Comparison of ENCODE assay signal across 8 cellular contexts in the genomic region with DNA sequence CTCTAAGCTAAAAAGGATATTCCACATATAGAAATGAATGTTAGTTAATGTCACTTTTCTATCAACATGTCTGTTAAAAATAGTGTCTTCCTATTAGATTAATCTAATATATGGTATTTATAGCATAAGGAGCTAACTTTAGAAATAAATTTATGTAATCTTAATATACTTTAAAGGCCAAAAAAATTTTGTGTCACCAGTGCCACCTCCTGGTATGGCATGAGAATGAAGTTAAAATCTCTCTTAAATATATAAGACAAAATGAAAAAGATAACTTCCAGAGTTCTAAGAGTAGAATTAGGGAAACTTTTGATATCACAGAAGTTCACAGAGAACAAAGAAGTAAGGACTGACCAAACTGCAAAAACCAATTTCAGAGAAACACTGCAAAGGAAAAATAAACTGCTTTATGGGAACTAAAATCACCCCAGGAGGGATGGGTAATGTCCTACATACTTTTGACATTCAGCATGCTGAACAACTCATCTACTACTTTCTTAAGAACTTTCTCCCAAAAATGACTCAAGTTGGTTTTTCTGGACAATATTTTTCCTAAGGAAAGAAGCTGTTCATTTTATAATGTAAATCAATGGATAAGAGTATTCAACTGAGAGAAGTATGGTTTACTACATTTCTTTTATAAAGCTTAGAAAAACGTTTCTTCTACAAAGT.
A peak's percentile ranks its signal among the peaks of the same experiment; 100 is the strongest.
DNase-seq lines count a peak whose midpoint lies in the region; ATAC-seq and TF ChIP-seq lines count a peak whose summit lies in the region.

No MANE protein-coding gene starts in this region.

- intact Hi-C loops in heart right ventricle (cut with DNase I) (loop anchor here in 6 of 10 donors (2.0 to 10.0 kb wide), 3 partner anchors 81 to 83 kb away; no protein-coding TSS in a partner anchor), Right ventricle myocardium superior (cut with DNase I) (no loop called here), transverse colon (cut with DNase I; ENCODE audit: low total_unique reads) (no loop called here)

- no peaks in the 10 kb centered on the region for H3K27me3 ChIP-seq in heart right ventricle
- no peaks in the 10 kb centered on the region for H3K27me3 ChIP-seq in transverse colon
- H3K27me3 ChIP-seq in suprapubic skin = no peaks in the 10 kb centered on the region

- TF ChIP-seq CTCF in heart right ventricle (IDR thresholded peaks at IDR 0.05) (peak in 8 of 9 donors; percentile 18 to 61 (median 51)), transverse colon (IDR thresholded peaks at IDR 0.05) (peak in 4 of 5 experiments; percentile 22 to 37 (median 33)), suprapubic skin (IDR thresholded peaks at IDR 0.05) (peak in 1 of 2 donors; percentile 28)

- H3K4me3 ChIP-seq in heart right ventricle = no peak overlapping the region
- no peak overlapping the region for H3K4me3 ChIP-seq in transverse colon
- no peak overlapping the region for H3K4me3 ChIP-seq in suprapubic skin

- H3K36me3 ChIP-seq in heart right ventricle (peaks cover 0 to 78% (median 16%) of the 10 kb centered on the region in 9 donors), transverse colon (peaks cover 0 to 40% (median 19%) of the 10 kb centered on the region in 4 donors), suprapubic skin (peaks cover 49% of the 10 kb centered on the region)

- TF ChIP-seq POLR2A in transverse colon (IDR thresholded peaks at IDR 0.05) = no peak
- TF ChIP-seq POLR2A in suprapubic skin (IDR thresholded peaks at IDR 0.05) = no peak

- TF ChIP-seq EP300 in transverse colon (IDR thresholded peaks at IDR 0.05; ENCODE audit: low read depth) = no peak
- no peak for TF ChIP-seq EP300 in suprapubic skin (IDR thresholded peaks at IDR 0.05)

- H3K4me1 ChIP-seq in heart right ventricle (peaks cover 0 to 19% (median 5%) of the 10 kb centered on the region in 9 donors), transverse colon (no peaks in the 10 kb centered on the region), suprapubic skin (no peaks in the 10 kb centered on the region)

- ATAC-seq in heart right ventricle = peak in 1 of 8 donors; percentile 12
- ATAC-seq in Right ventricle myocardium superior (ENCODE audit: poor library complexity) = no peak
- no peak for ATAC-seq in GM21619 (IDR thresholded peaks at IDR 0.05; ENCODE audit: unreplicated experiment)
- ATAC-seq in HG02852 (IDR thresholded peaks at IDR 0.05; ENCODE audit: unreplicated experiment) = no peak

- in situ Hi-C loops in transverse colon (cut with MboI; ENCODE audit: low pct_ligation_motif_present in 1 of 4, low pct_unique_long_range_greater_than_20kb in 1 of 4, low sequenced_read_pairs in 3 of 4) = loop anchor here in 1 of 4 donors (10.0 kb wide), 1 partner anchor 83 kb away; no protein-coding TSS in a partner anchor

- H3K27ac ChIP-seq in heart right ventricle (peak overlapping the region in 2 of 10 donors; percentile 4 to 15), transverse colon (no peak overlapping the region), suprapubic skin (no peak overlapping the region)

- 64 to 65% methylated on average over 1 of the region's 1 CpG for WGBS in heart right ventricle, 2 donors
- 53 to 67% methylated on average over 1 of the region's 1 CpG for WGBS in transverse colon (ENCODE audit: low coverage in 1 of 2), 2 donors
- 65% methylated on average over 1 of the region's 1 CpG for WGBS in suprapubic skin

- H3K9me3 ChIP-seq in heart right ventricle (no peaks in the 10 kb centered on the region), transverse colon (no peaks in the 10 kb centered on the region), suprapubic skin (no peaks in the 10 kb centered on the region)

- DNase-seq in heart right ventricle (no peak), Right ventricle myocardium superior (no peak), RPMI7951 (ENCODE audit: low read depth) (peak; percentile 10), fibroblast of peridontal ligament (ENCODE audit: extremely low read depth) (peak; percentile 61), transverse colon (no peak), suprapubic skin (ENCODE audit: low spot score in 2 of 2) (no peak)

Comparison
In these comparisons a context has a peak if more than half of its experiments do, and no peak if none do; other contexts are left out.
1. intact Hi-C loops: an anchor here in heart right ventricle (2.0 to 10.0 kb wide); none called in Right ventricle myocardium superior and transverse colon.
2. DNase-seq: peak in RPMI7951 (single experiment) and fibroblast of peridontal ligament (single experiment); none in heart right ventricle (0 of 2), Right ventricle myocardium superior (single experiment), transverse colon (single experiment) and suprapubic skin (0 of 2).